ENCODE assay signal across 7 cellular contexts in the genomic region with DNA sequence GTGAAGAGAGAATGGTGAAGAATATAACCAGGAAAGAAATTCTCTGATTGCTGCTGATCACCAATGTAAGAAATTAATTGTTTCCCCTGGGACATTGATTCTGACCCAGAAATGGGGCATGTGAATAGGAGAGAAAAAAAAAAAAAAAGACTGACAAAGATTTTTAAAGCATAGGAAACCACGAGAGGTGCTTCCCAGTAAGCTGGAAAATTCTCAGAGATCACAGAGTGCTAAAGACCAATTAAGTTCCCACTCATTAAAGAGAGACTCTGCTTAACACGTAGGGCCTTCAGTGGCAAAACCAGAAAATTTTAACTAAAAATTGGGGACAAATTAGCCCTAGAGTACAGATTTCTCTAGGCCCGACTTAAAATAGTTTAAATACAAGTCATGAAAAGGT.
"Had no signal": no experiment of that assay in that cellular context is flagged by ENCODE, and none has a peak within 500 bp of the region (broad histone marks: within the 10 kb centered on the region; RNA-seq: fewer than 3 reads in every experiment).

No MANE protein-coding gene starts in this region.

- FAIRE-seq: HepG2, HTR-8/SVneo, K562 had no signal

- ATAC-seq: HepG2, K562 had no signal

- H3K4me3 ChIP-seq: K562 had no signal

- H3K27ac ChIP-seq: HL-60 had no signal

- DNase-seq: IMR-90, KBM-7, KG1 had no signal
